Comparison of ENCODE assay signal across 1 cellular context in genomic region chr19:7149956-7150705, GRCh38.
TF ChIP-seq lines count a peak whose summit lies in the region.

No MANE protein-coding gene starts in this region.

TF ChIP-seq in H1, 55 proteins besides CTCF, POLR2A, EP300 and RAD21 (continued from another document):
- TF ChIP-seq SAP30 (IDR thresholded peaks at IDR 0.05; ENCODE audit: insufficient read depth, insufficient replicate concordance, low read length) = no peak
